ENCODE assay signal across 14 cellular contexts in the genomic region with DNA sequence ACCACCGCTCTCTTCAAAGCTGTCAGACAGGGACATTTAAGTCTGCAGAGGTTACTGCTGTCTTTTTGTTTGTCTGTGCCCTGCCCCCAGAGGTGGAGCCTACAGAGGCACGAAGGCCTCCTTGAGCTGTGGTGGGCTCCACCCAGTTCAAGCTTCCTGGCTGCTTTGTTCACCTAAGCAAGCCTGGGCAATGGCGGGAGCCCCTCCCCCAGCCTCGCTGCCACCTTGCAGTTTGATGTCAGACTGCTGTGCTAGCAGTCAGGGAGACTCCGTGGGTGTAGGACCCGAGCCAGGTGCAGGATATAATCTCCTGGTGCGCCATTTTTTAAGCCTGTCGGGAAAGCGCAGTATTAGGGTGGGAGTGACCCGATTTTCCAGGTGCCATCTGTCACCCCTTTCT. TPM values are rescaled to one million over a fixed set of nuclear protein-coding genes. Genes with fewer than 3 reads are reported as not detected.
"Had no signal": no experiment of that assay in that cellular context is flagged by ENCODE, and none has a peak within 500 bp of the region (broad histone marks: within the 10 kb centered on the region; RNA-seq: fewer than 3 reads in every experiment).

No MANE protein-coding gene starts in this region.

RNA-seq across cellular contexts. Expression of a gene that starts 28.0 kb away (rescaled TPM):
- total RNA-seq: T-helper 17 cell had no signal

RNA-seq across cellular contexts. Expression of a gene that starts 33.4 kb away (rescaled TPM):
- total RNA-seq: activated B cell treated with CpG ODN at 0.5 μM for 24 hours; activated CD4-positive, alpha-beta memory T cell treated with anti-CD3 and anti-CD28 coated beads for 36 hours; activated CD4-positive, alpha-beta memory T cell treated with anti-CD3 and anti-CD28 coated beads, Interleukin-2, amount 10 ng/mL, durations not matched to agents 7 days and 5 days; activated CD4-positive, alpha-beta T cell treated with anti-CD3 and anti-CD28 coated beads for 36 hours; activated CD4-positive, alpha-beta T cell treated with anti-CD3 and anti-CD28 coated beads, Interleukin-2, amount 10 ng/mL, durations not matched to agents 24 days and 14 days; activated CD4-positive, alpha-beta T cell treated with anti-CD3 and anti-CD28 coated beads, Interleukin-2, amount 10 ng/mL, durations not matched to agents 7 days and 5 days; activated CD8-positive, alpha-beta memory T cell treated with anti-CD3 and anti-CD28 coated beads for 36 hours; activated CD8-positive, alpha-beta memory T cell treated with anti-CD3 and anti-CD28 coated beads, Interleukin-2, amount 10 ng/mL, durations not matched to agents 7 days and 5 days; activated CD8-positive, alpha-beta T cell treated with anti-CD3 and anti-CD28 coated beads for 36 hours; activated CD8-positive, alpha-beta T cell treated with anti-CD3 and anti-CD28 coated beads, Interleukin-2, amount 10 ng/mL, durations not matched to agents 7 days and 5 days; T-helper 1 cell treated with Interleukin-12 subunit alpha and Interleukin-12 subunit beta and Interleukin-4 antibody, amounts not matched to agents 30 ng/mL and 1 ng/mL, for 36 hours; T-helper 17 cell; T-helper 2 cell treated with Interferon-gamma antibody and Interleukin-4, amounts not matched to agents 100 ng/mL and 5 ng/mL, for 36 hours; WTC11 had no signal
